In the genomic region with DNA sequence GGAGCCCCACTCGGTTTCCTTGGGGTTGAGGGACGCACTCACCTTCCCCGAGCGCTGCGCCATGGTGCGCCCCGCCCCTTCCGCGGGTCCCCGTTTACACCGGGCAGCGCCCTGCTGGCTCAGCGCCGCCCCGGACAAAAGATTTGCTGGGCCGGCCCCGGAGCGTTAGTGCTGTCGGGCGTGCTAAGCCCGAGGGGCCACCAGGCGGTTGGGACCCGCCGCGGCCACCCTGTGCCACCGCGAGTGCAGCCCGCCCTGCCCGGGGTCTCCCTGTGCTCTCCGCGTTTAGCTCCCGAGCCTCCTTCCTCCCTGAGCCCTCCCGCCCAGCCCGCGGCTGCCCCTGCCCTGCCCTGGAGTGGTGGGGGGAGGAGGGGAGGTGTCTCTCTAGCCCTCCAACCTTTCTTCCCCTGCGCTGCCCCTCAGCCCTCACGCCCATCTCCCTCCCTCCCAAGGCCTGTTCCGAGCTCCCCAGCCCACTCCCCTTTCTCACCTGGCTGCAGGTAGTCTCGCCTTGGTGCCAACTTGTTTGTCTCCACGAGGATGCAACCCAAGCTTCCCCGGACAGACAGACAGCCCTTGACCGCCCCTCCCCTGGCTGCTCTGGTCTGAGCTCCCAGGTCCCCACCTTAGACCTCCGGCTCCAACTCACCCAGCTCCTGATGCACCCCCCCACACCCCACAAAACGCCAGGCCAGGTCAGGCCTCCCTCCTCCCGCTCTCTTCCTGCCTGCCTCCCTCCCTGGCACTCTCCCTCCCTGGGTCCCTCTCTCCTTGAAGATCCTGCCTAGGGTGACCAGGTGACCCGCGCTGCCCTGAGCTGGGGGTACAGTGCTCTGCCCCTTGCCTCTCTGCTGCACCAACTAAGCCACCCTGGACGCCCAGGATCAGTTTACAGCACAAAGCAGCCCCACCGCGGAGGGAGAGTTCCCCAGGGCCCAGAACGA, we compare ENCODE assay signal across 8 cellular contexts. TPM values are rescaled to one million over a fixed set of nuclear protein-coding genes. Genes with fewer than 3 reads are reported as not detected.
DNase-seq lines count a peak whose midpoint lies in the region; ATAC-seq lines count a peak whose summit lies in the region.

A gene with protein sequence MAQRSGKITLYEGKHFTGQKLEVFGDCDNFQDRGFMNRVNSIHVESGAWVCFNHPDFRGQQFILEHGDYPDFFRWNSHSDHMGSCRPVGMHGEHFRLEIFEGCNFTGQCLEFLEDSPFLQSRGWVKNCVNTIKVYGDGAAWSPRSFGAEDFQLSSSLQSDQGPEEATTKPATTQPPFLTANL (minus strand): TSS at position 287 of the 944 bp plus-strand sequence. CDS start 224 bp downstream, at position 63.

- peaks cover 0 to 34% (median 29%) of the 10 kb centered on the region in 5 donors for H3K4me1 ChIP-seq in subcutaneous abdominal adipose tissue (ENCODE audit: control insufficient read depth in 5 of 5, insufficient read depth in 5 of 5, low read length in 5 of 5)

- H3K9me3 ChIP-seq in subcutaneous abdominal adipose tissue (ENCODE audit: control insufficient read depth in 5 of 5, low read length in 5 of 5) = peaks cover 0 to 5% (median 0%) of the 10 kb centered on the region in 5 donors

- peak within 1 kb of the TSS; percentile 4 for H3K27ac Mint-ChIP-seq in activated CD4-positive, alpha-beta T cell treated with anti-CD3 and anti-CD28 coated beads for 36 hours
- H3K27ac Mint-ChIP-seq in activated naive CD8-positive, alpha-beta T cell treated with anti-CD3 and anti-CD28 coated beads, Interleukin-2, amount 50 U/mL, for 24 hours = no peak within 1 kb of the TSS

- peak; percentile 30 for DNase-seq in activated CD4-positive, alpha-beta T cell treated with anti-CD3 and anti-CD28 coated beads for 36 hours
- DNase-seq in activated CD4-positive, alpha-beta T cell treated with anti-CD3 and anti-CD28 coated beads, Interleukin-2, amount 50 U/mL, for 1 hour = no peak
- DNase-seq in activated naive CD8-positive, alpha-beta T cell treated with anti-CD3 and anti-CD28 coated beads, Interleukin-2, amount 50 U/mL, for 24 hours = peak; percentile 19
- DNase-seq in islet precursor cell = peak; percentile 78

- H3K27me3 Mint-ChIP-seq in activated CD4-positive, alpha-beta T cell treated with anti-CD3 and anti-CD28 coated beads for 36 hours = no peaks in the 10 kb centered on the region
- no peaks in the 10 kb centered on the region for H3K27me3 Mint-ChIP-seq in activated naive CD8-positive, alpha-beta T cell treated with anti-CD3 and anti-CD28 coated beads, Interleukin-2, amount 50 U/mL, for 24 hours

- H3K36me3 Mint-ChIP-seq in activated CD4-positive, alpha-beta T cell treated with anti-CD3 and anti-CD28 coated beads for 36 hours (ENCODE audit: low read depth) = no peaks in the 10 kb centered on the region
- no peaks in the 10 kb centered on the region for H3K36me3 Mint-ChIP-seq in activated naive CD8-positive, alpha-beta T cell treated with anti-CD3 and anti-CD28 coated beads, Interleukin-2, amount 50 U/mL, for 24 hours (ENCODE audit: low read depth)

- no peaks in the 10 kb centered on the region for H3K9me3 Mint-ChIP-seq in activated CD4-positive, alpha-beta T cell treated with anti-CD3 and anti-CD28 coated beads for 36 hours (ENCODE audit: low read depth)
- no peaks in the 10 kb centered on the region for H3K9me3 Mint-ChIP-seq in activated naive CD8-positive, alpha-beta T cell treated with anti-CD3 and anti-CD28 coated beads, Interleukin-2, amount 50 U/mL, for 24 hours

- peak within 1 kb of the TSS in 3 of 5 donors; percentile 13 to 26 (median 17) for H3K4me3 ChIP-seq in subcutaneous abdominal adipose tissue (ENCODE audit: low read depth in 1 of 5, low read length in 5 of 5)

- ATAC-seq in activated CD4-positive, alpha-beta T cell treated with anti-CD3 and anti-CD28 coated beads for 36 hours = no peak
- peak; percentile 17 for ATAC-seq in activated naive CD8-positive, alpha-beta T cell treated with anti-CD3 and anti-CD28 coated beads, Interleukin-2, amount 50 U/mL, for 24 hours
- ATAC-seq in GM21786 (IDR thresholded peaks at IDR 0.05; ENCODE audit: unreplicated experiment) (no peak), HG02642 (IDR thresholded peaks at IDR 0.05; ENCODE audit: poor library complexity, unreplicated experiment) (no peak), GM21723 (IDR thresholded peaks at IDR 0.05; ENCODE audit: unreplicated experiment) (no peak)

- POLR2A ChIA-PET in activated CD4-positive, alpha-beta T cell treated with anti-CD3 and anti-CD28 coated beads for 36 hours (lab: Charles Lee) = interaction anchor here (0.6 kb wide), 2 partner anchors 98 to 430 kb away, joined by 3 to 8 read pairs; no protein-coding TSS in a partner anchor

- H3K4me1 Mint-ChIP-seq in activated CD4-positive, alpha-beta T cell treated with anti-CD3 and anti-CD28 coated beads for 36 hours = peaks cover 42% of the 10 kb centered on the region
- peaks cover 26% of the 10 kb centered on the region for H3K4me1 Mint-ChIP-seq in activated naive CD8-positive, alpha-beta T cell treated with anti-CD3 and anti-CD28 coated beads, Interleukin-2, amount 50 U/mL, for 24 hours

- H3K9ac ChIP-seq in subcutaneous abdominal adipose tissue (ENCODE audit: low read length in 5 of 5) = peak within 1 kb of the TSS in 1 of 5 donors; percentile 35

- peaks cover 0 to 11% (median 0%) of the 10 kb centered on the region in 5 donors for H3K27me3 ChIP-seq in subcutaneous abdominal adipose tissue (ENCODE audit: control insufficient read depth in 5 of 5, insufficient read depth in 4 of 5, low read length in 5 of 5)

- H3K27ac ChIP-seq in subcutaneous abdominal adipose tissue (ENCODE audit: low read depth, low read length) = peak within 1 kb of the TSS; percentile 65

- peak within 1 kb of the TSS; percentile 38 for H3K4me3 Mint-ChIP-seq in activated CD4-positive, alpha-beta T cell treated with anti-CD3 and anti-CD28 coated beads for 36 hours
- H3K4me3 Mint-ChIP-seq in activated naive CD8-positive, alpha-beta T cell treated with anti-CD3 and anti-CD28 coated beads, Interleukin-2, amount 50 U/mL, for 24 hours = peak within 1 kb of the TSS; percentile 38

- no peaks in the 10 kb centered on the region for H3K36me3 ChIP-seq in subcutaneous abdominal adipose tissue (ENCODE audit: control insufficient read depth in 5 of 5, insufficient read depth in 5 of 5, low read length in 5 of 5)

- intact Hi-C loops in activated CD4-positive, alpha-beta T cell treated with anti-CD3 and anti-CD28 coated beads for 36 hours (cut with DNase I, micrococcal nuclease) = no loop called here

- CTCF ChIA-PET in activated CD4-positive, alpha-beta T cell treated with anti-CD3 and anti-CD28 coated beads for 36 hours (lab: Charles Lee) = interaction anchor here (0.7 to 1.2 kb wide), 3 partner anchors 35 to 125 kb away, joined by 3 to 5 read pairs (median 4); no protein-coding TSS in a partner anchor

RNA-seq across cellular contexts. Expression of the gene that starts here (rescaled TPM):
- total RNA-seq in activated CD4-positive, alpha-beta T cell treated with anti-CD3 and anti-CD28 coated beads for 36 hours = under 1 TPM in 1 of 2 experiments, not detected in 1; 0.11 TPM

Comparison
In these comparisons a context has a peak if more than half of its experiments do, and no peak if none do; other contexts are left out.
1. Peak in DNase-seq in activated CD4-positive, alpha-beta T cell treated with anti-CD3 and anti-CD28 coated beads for 36 hours; RNA of the gene not detected or under 1 TPM.